7 cellular contexts compared by ENCODE assay signal in genomic region chr12:54337280-54337842, GRCh38. TPM values are rescaled to one million over a fixed set of nuclear protein-coding genes. Genes with fewer than 3 reads are reported as not detected.
DNase-seq lines count a peak whose midpoint lies in the region; ATAC-seq and TF ChIP-seq lines count a peak whose summit lies in the region.
"Had no signal": no experiment of that assay in that cellular context is flagged by ENCODE, and none has a peak within 500 bp of the region (broad histone marks: within the 10 kb centered on the region; RNA-seq: fewer than 3 reads in every experiment).

No MANE protein-coding gene starts in this region.

- H3K27ac ChIP-seq in SK-N-MC = peak overlapping the region; percentile 55; the same call in 1 of the 2 replicates
- H3K27ac ChIP-seq in tibial artery = peak overlapping the region; percentile 12 to 21

- H3K9me3 ChIP-seq in SK-N-MC (ENCODE audit: low read depth, low read length) = no peaks in the 10 kb centered on the region
- no peaks in the 10 kb centered on the region for H3K9me3 ChIP-seq in tibial artery

- H3K4me3 ChIP-seq in SK-N-MC = no peak overlapping the region
- H3K4me3 ChIP-seq in tibial artery = no peak overlapping the region

- peaks cover 0 to 37% (median 20%) of the 10 kb centered on the region in 4 donors for H3K4me1 ChIP-seq in tibial artery

- H3K27me3 ChIP-seq in tibial artery = no peaks in the 10 kb centered on the region

- intact Hi-C loops in left cardiac atrium (cut with DNase I) (no loop called here), tibial artery (cut with DNase I; ENCODE audit: low total_unique reads) (loop anchor here (10.0 kb wide), 1 partner anchor 873 kb away; no protein-coding TSS in a partner anchor)

- TF ChIP-seq CTCF in tibial artery (IDR thresholded peaks at IDR 0.05) = no peak

- DNase-seq in SK-N-MC (ENCODE audit: low read depth, low spot score) (no peak), left cardiac atrium (no peak), tibial artery (no peak), NCI-H1930 (lab: John Stamatoyannopoulos, UW) (no peak)
- DNase-seq: activated naive CD8-positive, alpha-beta T cell treated with anti-CD3 and anti-CD28 coated beads, Interleukin-2, amount 50 U/mL, for 24 hours; SIG-M5 had no signal

- H3K36me3 ChIP-seq in SK-N-MC (ENCODE audit: insufficient read depth, low read length) (peaks cover 17% of the 10 kb centered on the region), tibial artery (peaks cover 9 to 19% (median 11%) of the 10 kb centered on the region in 3 donors)

- peak; percentile 59 to 76 for ATAC-seq in left cardiac atrium
- no peak for ATAC-seq in GM19397 (IDR thresholded peaks at IDR 0.05; ENCODE audit: unreplicated experiment)
- ATAC-seq: activated naive CD8-positive, alpha-beta T cell treated with anti-CD3 and anti-CD28 coated beads, Interleukin-2, amount 50 U/mL, for 24 hours had no signal

- peak overlapping the region; percentile 3 for H3K9ac ChIP-seq in SK-N-MC (ENCODE audit: insufficient read length)

RNA-seq across cellular contexts. Expression of gene COPZ1, which starts 12.4 kb away (rescaled TPM):
- 100 to 1,000 TPM; 118 to 131 TPM for total RNA-seq in left cardiac atrium

RNA-seq across cellular contexts. Expression of gene GPR84, which starts 26.9 kb away (rescaled TPM):
- total RNA-seq in left cardiac atrium = under 1 TPM; 0.29 to 0.55 TPM

RNA-seq across cellular contexts. Expression of gene NFE2, which starts 36.5 kb away (rescaled TPM):
- 1 to 10 TPM; 1.0 to 1.6 TPM for total RNA-seq in left cardiac atrium

RNA-seq across cellular contexts. Expression of gene ZNF385A, which starts 47.2 kb away (rescaled TPM):
- total RNA-seq in left cardiac atrium = 10 to 100 TPM; 20.4 to 24.2 TPM

RNA-seq across cellular contexts. Expression of gene HNRNPA1, which starts 56.8 kb away (rescaled TPM):
- total RNA-seq in left cardiac atrium = 100 to 1,000 TPM; 431 to 588 TPM
